In the genomic region with DNA sequence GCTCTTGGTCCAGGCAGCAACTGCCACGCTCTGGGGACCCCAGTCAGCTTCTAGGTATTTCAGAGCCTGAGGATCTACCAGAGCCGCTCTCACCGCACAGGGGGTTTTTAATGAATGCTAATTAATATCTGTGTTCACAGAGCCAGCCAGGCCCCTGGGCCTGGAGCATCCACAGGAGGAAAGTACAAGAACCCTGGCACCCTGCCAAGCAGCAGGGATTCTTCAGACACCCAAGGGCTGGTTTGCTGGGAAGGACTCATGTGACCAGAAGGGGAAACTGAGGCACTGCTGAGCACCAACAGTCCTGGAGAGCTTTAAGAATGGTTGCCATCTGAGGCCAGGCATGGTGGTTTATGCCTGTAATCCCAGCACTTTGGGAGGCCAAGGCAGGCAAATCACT, we compare ENCODE assay signal across 20 cellular contexts. TPM values are rescaled to one million over a fixed set of nuclear protein-coding genes. Genes with fewer than 3 reads are reported as not detected.
DNase-seq lines count a peak whose midpoint lies in the region; ATAC-seq and TF ChIP-seq lines count a peak whose summit lies in the region.
"Had no signal": no experiment of that assay in that cellular context is flagged by ENCODE, and none has a peak within 500 bp of the region (broad histone marks: within the 10 kb centered on the region; RNA-seq: fewer than 3 reads in every experiment).

No MANE protein-coding gene starts in this region.

- ATAC-seq in left colon (peak; percentile 20), GM19455 (IDR thresholded peaks at IDR 0.05; ENCODE audit: unreplicated experiment) (no peak), Right ventricle myocardium inferior (no peak)
- ATAC-seq: GM12878 had no signal

- H3K36me3 Mint-ChIP-seq in MCF 10A (ENCODE audit: insufficient read depth, unreplicated experiment) (no peaks in the 10 kb centered on the region), type B pancreatic cell (no peaks in the 10 kb centered on the region)
- H3K36me3 Mint-ChIP-seq: CD14-positive monocyte had no signal

- DNase-seq in MCF 10A (ENCODE audit: unreplicated experiment) (no peak), breast epithelium (ENCODE audit: low spot score in 2 of 2) (no peak), left colon (peak in 1 of 2 donors; percentile 52), type B pancreatic cell (ENCODE audit: extremely low spot score, unreplicated experiment) (no peak), Right ventricle myocardium inferior (ENCODE audit: missing footprints) (no peak)
- DNase-seq: DMS153, EL, IMR-90, Kasumi-1, NCI-H1092 treated with DMSO at 0.1 percent for 48 hours, NCI-H146, NCI-H2081 treated with DMSO at 0.1 percent for 48 hours, NCI-H510A, NCI-H774, PC-9 had no signal

- no peak for TF ChIP-seq POLR2A in breast epithelium (IDR thresholded peaks at IDR 0.05)

- no peak for TF ChIP-seq EP300 in Ishikawa (IDR thresholded peaks at IDR 0.05; ENCODE audit: borderline replicate concordance)

- H3K27me3 Mint-ChIP-seq in MCF 10A (ENCODE audit: insufficient read depth, unreplicated experiment) (no peaks in the 10 kb centered on the region), type B pancreatic cell (no peaks in the 10 kb centered on the region)

- H3K9me3 Mint-ChIP-seq in MCF 10A (ENCODE audit: unreplicated experiment), result no peaks in the 10 kb centered on the region
- no peaks in the 10 kb centered on the region for H3K9me3 Mint-ChIP-seq in type B pancreatic cell

- TF ChIP-seq CTCF in MCF 10A (IDR thresholded peaks at IDR 0.05; ENCODE audit: unreplicated experiment) (no peak), breast epithelium (IDR thresholded peaks at IDR 0.05) (no peak), type B pancreatic cell (conservative IDR thresholded peaks at IDR 0.05) (no peak)

- no peak overlapping the region for H3K27ac ChIP-seq in breast epithelium
- H3K27ac ChIP-seq: HL-60, PC-9 had no signal

- BruUV-seq in MCF 10A (replicated peaks; lab: Mats Ljungman, UMichigan), result no TSS peak

- POLR2A ChIA-PET in MCF 10A (lab: Yijun Ruan, JAX), result no interaction called here

- no peak for TF ChIP-seq RAD21 in Ishikawa (IDR thresholded peaks at IDR 0.05; ENCODE audit: low read depth)

- H3K4me1 ChIP-seq in breast epithelium, result no peaks in the 10 kb centered on the region

- H3K27me3 ChIP-seq in breast epithelium, result no peaks in the 10 kb centered on the region

- no peaks in the 10 kb centered on the region for H3K4me1 Mint-ChIP-seq in MCF 10A (ENCODE audit: insufficient read depth, unreplicated experiment)
- H3K4me1 Mint-ChIP-seq in type B pancreatic cell (ENCODE audit: unreplicated experiment), result peaks cover 7% of the 10 kb centered on the region

- no peaks in the 10 kb centered on the region for H3K9me3 ChIP-seq in breast epithelium

- H3K4me3 Mint-ChIP-seq in MCF 10A (ENCODE audit: unreplicated experiment), result no peak overlapping the region
- no peak overlapping the region for H3K4me3 Mint-ChIP-seq in type B pancreatic cell
- H3K4me3 Mint-ChIP-seq: CD14-positive monocyte had no signal

- no peak overlapping the region for H3K4me3 ChIP-seq in breast epithelium
- H3K4me3 ChIP-seq: GM12878, PC-9 had no signal

- intact Hi-C loops in MCF 10A (cut with micrococcal nuclease) (no loop called here), breast epithelium (cut with DNase I; ENCODE audit: low total_unique reads) (no loop called here), left colon (cut with DNase I, micrococcal nuclease) (no loop called here), Right ventricle myocardium inferior (cut with DNase I) (loop anchor here (10.0 kb wide), 1 partner anchor 138 kb away; a partner anchor contains a TSS)

- H3K36me3 ChIP-seq in breast epithelium, result no peaks in the 10 kb centered on the region

- CTCF ChIA-PET in MCF 10A (lab: Yijun Ruan, JAX), result no interaction called here

- H3K27ac Mint-ChIP-seq in MCF 10A (ENCODE audit: low read depth, unreplicated experiment) (peak overlapping the region; percentile 27), type B pancreatic cell (peak overlapping the region; percentile 90)

TF ChIP-seq in Ishikawa, 13 proteins besides CTCF, POLR2A, EP300 and RAD21:
- no peak for TF ChIP-seq FOXM1 (IDR thresholded peaks at IDR 0.05; ENCODE audit: borderline replicate concordance, low read depth)
- peak; percentile 44; the same call in 1 of the 2 replicates for TF ChIP-seq NFIC (IDR thresholded peaks at IDR 0.05)
- no peak for TF ChIP-seq EGR1 (IDR thresholded peaks at IDR 0.05)
- no peak for TF ChIP-seq CEBPB (IDR thresholded peaks at IDR 0.05)
- no peak for TF ChIP-seq ZBTB7A (IDR thresholded peaks at IDR 0.05; ENCODE audit: low read depth)
- TF ChIP-seq, protein P1, sequence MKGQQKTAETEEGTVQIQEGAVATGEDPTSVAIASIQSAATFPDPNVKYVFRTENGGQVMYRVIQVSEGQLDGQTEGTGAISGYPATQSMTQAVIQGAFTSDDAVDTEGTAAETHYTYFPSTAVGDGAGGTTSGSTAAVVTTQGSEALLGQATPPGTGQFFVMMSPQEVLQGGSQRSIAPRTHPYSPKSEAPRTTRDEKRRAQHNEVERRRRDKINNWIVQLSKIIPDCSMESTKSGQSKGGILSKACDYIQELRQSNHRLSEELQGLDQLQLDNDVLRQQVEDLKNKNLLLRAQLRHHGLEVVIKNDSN (IDR thresholded peaks at IDR 0.05), result no peak
- TF ChIP-seq TCF12 (IDR thresholded peaks at IDR 0.05; ENCODE audit: low read depth), result no peak

RNA-seq across cellular contexts. Expression of a gene that starts 38.0 kb away (rescaled TPM):
- total RNA-seq in MCF 10A (2022), result 44.5 and 47.9 TPM in 2 replicates
- total RNA-seq in breast epithelium, result 10 to 100 TPM; 20.2 to 31.4 (median 23.3) TPM
- total RNA-seq in left colon, result 100 to 1,000 TPM; 147 to 173 TPM
- total RNA-seq in type B pancreatic cell (ENCODE audit: low replicate concordance), result 4.9 and 14.3 TPM in 2 replicates
- total RNA-seq in Right ventricle myocardium inferior, result 32.6 TPM
